Comparison of ENCODE assay signal across 8 cellular contexts in the genomic region with DNA sequence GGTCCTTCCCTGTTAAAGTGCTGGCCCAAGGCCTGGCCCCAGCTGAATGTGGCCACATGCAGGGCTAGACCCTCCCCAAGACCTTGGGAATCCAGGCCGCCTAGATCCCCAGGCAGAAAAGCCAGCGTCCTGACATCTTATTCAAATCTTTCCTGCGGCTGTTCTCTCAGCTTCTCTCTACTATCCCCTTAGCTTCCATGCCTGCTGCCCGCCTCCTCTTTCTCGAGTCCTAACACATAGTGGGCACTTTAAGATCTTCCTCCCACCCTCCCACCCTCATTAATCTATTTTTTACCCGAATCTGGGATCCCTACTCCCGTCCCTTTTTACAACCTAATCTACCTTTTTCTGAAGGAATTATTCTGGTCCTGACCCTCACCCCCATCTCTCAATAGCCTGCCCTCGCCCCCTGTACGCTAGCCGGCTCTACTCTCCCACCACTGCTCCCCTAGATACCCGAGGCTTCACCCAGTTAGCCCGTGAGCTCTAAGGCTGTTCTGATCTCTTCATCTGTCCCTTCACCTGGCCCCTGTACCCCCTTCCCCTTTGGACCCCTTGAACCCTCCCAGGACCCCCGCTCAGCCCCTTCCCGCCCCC. TPM values are rescaled to one million over a fixed set of nuclear protein-coding genes. Genes with fewer than 3 reads are reported as not detected.
DNase-seq lines count a peak whose midpoint lies in the region; ATAC-seq and TF ChIP-seq lines count a peak whose summit lies in the region.

A gene with protein sequence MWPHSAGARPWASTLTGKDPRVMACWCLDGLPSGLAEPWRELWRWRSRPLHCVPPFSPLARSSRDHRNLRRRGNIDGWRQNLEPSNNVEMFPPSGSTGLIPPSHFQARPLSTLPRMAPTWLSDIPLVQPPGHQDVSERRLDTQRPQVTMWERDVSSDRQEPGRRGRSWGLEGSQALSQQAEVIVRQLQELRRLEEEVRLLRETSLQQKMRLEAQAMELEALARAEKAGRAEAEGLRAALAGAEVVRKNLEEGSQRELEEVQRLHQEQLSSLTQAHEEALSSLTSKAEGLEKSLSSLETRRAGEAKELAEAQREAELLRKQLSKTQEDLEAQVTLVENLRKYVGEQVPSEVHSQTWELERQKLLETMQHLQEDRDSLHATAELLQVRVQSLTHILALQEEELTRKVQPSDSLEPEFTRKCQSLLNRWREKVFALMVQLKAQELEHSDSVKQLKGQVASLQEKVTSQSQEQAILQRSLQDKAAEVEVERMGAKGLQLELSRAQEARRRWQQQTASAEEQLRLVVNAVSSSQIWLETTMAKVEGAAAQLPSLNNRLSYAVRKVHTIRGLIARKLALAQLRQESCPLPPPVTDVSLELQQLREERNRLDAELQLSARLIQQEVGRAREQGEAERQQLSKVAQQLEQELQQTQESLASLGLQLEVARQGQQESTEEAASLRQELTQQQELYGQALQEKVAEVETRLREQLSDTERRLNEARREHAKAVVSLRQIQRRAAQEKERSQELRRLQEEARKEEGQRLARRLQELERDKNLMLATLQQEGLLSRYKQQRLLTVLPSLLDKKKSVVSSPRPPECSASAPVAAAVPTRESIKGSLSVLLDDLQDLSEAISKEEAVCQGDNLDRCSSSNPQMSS (minus strand): TSS at position 260 of the 597 bp plus-strand sequence. CDS start 202 bp downstream, at position 58.

- H3K27ac ChIP-seq in HUES6 (ENCODE audit: low read depth, low read length) (no peak within 1 kb of the TSS), lower lobe of right lung (peak within 1 kb of the TSS; percentile 59)

- BruUV-seq in Caco-2 (replicated peaks; lab: Mats Ljungman, UMichigan): no TSS peak

- CTCF ChIA-PET in Caco-2 (lab: Charles Lee): interaction anchor here (1.0 to 1.6 kb wide), 5 partner anchors 29 to 209 kb away, joined by 3 to 8 read pairs (median 4); no protein-coding TSS in a partner anchor

- H3K4me3 Mint-ChIP-seq in Caco-2 (ENCODE audit: unreplicated experiment): peak within 1 kb of the TSS; percentile 84
- peak within 1 kb of the TSS; percentile 94 for H3K4me3 Mint-ChIP-seq in type B pancreatic cell

- H3K9me3 Mint-ChIP-seq in Caco-2 (ENCODE audit: unreplicated experiment) (no peaks in the 10 kb centered on the region), type B pancreatic cell (no peaks in the 10 kb centered on the region)

- H3K36me3 ChIP-seq in Caco-2 (ENCODE audit: control insufficient read depth, insufficient read depth, low read length) (no peaks in the 10 kb centered on the region), HUES6 (ENCODE audit: control insufficient read depth, insufficient read depth, low read length) (peaks cover 35% of the 10 kb centered on the region), lower lobe of right lung (peaks cover 6% of the 10 kb centered on the region)

- H3K9me3 ChIP-seq in Caco-2 (no peaks in the 10 kb centered on the region), HUES6 (ENCODE audit: control insufficient read depth, insufficient read depth, low read depth, low read length) (no peaks in the 10 kb centered on the region), lower lobe of right lung (no peaks in the 10 kb centered on the region)

- H3K4me1 Mint-ChIP-seq in Caco-2 (ENCODE audit: low read depth, unreplicated experiment) (no peaks in the 10 kb centered on the region), type B pancreatic cell (ENCODE audit: unreplicated experiment) (peaks cover 24% of the 10 kb centered on the region)

- H3K4me1 ChIP-seq in Caco-2 (peaks cover 11% of the 10 kb centered on the region; the same call in 1 of the 2 replicates), HUES6 (ENCODE audit: control insufficient read depth, insufficient read depth, low read length) (peaks cover 25% of the 10 kb centered on the region), lower lobe of right lung (peaks cover 17% of the 10 kb centered on the region)

- ATAC-seq in lower lobe of right lung: peak; percentile 39 to 44

- H3K27me3 Mint-ChIP-seq in Caco-2 (ENCODE audit: insufficient read depth, unreplicated experiment) (no peaks in the 10 kb centered on the region), type B pancreatic cell (no peaks in the 10 kb centered on the region)

- intact Hi-C loops in Caco-2 (cut with micrococcal nuclease; ENCODE audit: unreplicated experiment) (no loop called here), lower lobe of right lung (cut with DNase I) (no loop called here)

- H3K9ac ChIP-seq in HUES6 (ENCODE audit: low read length): peak within 1 kb of the TSS; percentile 79

- peak within 1 kb of the TSS; percentile 74 for H3K4me3 ChIP-seq in Caco-2 (ENCODE audit: low read depth, low read length)
- H3K4me3 ChIP-seq in HUES6 (ENCODE audit: low read depth, low read length): peak within 1 kb of the TSS; percentile 68
- peak within 1 kb of the TSS; percentile 80 for H3K4me3 ChIP-seq in lower lobe of right lung

- POLR2A ChIA-PET in Caco-2 (lab: Charles Lee): interaction anchor here (0.6 to 1.8 kb wide), 2 partner anchors 245 to 384 kb away, joined by 4 to 5 read pairs; a partner anchor contains a TSS

- peaks cover 17% of the 10 kb centered on the region for H3K36me3 Mint-ChIP-seq in Caco-2 (ENCODE audit: insufficient read depth, unreplicated experiment)
- H3K36me3 Mint-ChIP-seq in type B pancreatic cell: peaks cover 3% of the 10 kb centered on the region

- TF ChIP-seq CTCF in Caco-2 (IDR thresholded peaks at IDR 0.05; ENCODE audit: insufficient read depth in 1 of 2, low read depth in 1 of 2, low read length in 1 of 2, severe bottlenecking in 1 of 2, unreplicated experiment in 1 of 2): no peak
- no peak for TF ChIP-seq CTCF in lower lobe of right lung (IDR thresholded peaks at IDR 0.05)
- TF ChIP-seq CTCF in type B pancreatic cell (conservative IDR thresholded peaks at IDR 0.05): no peak

- no peaks in the 10 kb centered on the region for H3K27me3 ChIP-seq in Caco-2 (replicated peaks; ENCODE audit: control insufficient read depth, insufficient read depth, low read length)
- H3K27me3 ChIP-seq in HUES6 (ENCODE audit: control insufficient read depth, insufficient read depth, low read length): no peaks in the 10 kb centered on the region
- no peaks in the 10 kb centered on the region for H3K27me3 ChIP-seq in lower lobe of right lung (ENCODE audit: low read depth)

- DNase-seq in Caco-2: no peak
- DNase-seq in cerebellum (ENCODE audit: low spot score): no peak
- no peak for DNase-seq in lower lobe of right lung
- no peak for DNase-seq in type B pancreatic cell (ENCODE audit: extremely low spot score, unreplicated experiment)
- no peak for DNase-seq in LoVo (ENCODE audit: low spot score)
- DNase-seq in SW480 (ENCODE audit: low spot score): no peak
- DNase-seq in NCI-H2171 treated with DMSO at 0.1 percent for 48 hours (lab: John Stamatoyannopoulos, UW): no peak

- H3K27ac Mint-ChIP-seq in Caco-2 (ENCODE audit: unreplicated experiment): peak within 1 kb of the TSS; percentile 85
- H3K27ac Mint-ChIP-seq in type B pancreatic cell: peak within 1 kb of the TSS; percentile 81

RNA-seq across cellular contexts. Expression of the gene that starts here (rescaled TPM):
- total RNA-seq in Caco-2 (2022): 37.7 and 43.2 TPM in 2 replicates
- total RNA-seq in cerebellum: 11.3 TPM
- total RNA-seq in lower lobe of right lung: 16.5 TPM
- 21.9 and 36.8 TPM in 2 replicates for total RNA-seq in type B pancreatic cell (ENCODE audit: low replicate concordance)
